Comparison of ENCODE assay signal across 8 cellular contexts in the genomic region with DNA sequence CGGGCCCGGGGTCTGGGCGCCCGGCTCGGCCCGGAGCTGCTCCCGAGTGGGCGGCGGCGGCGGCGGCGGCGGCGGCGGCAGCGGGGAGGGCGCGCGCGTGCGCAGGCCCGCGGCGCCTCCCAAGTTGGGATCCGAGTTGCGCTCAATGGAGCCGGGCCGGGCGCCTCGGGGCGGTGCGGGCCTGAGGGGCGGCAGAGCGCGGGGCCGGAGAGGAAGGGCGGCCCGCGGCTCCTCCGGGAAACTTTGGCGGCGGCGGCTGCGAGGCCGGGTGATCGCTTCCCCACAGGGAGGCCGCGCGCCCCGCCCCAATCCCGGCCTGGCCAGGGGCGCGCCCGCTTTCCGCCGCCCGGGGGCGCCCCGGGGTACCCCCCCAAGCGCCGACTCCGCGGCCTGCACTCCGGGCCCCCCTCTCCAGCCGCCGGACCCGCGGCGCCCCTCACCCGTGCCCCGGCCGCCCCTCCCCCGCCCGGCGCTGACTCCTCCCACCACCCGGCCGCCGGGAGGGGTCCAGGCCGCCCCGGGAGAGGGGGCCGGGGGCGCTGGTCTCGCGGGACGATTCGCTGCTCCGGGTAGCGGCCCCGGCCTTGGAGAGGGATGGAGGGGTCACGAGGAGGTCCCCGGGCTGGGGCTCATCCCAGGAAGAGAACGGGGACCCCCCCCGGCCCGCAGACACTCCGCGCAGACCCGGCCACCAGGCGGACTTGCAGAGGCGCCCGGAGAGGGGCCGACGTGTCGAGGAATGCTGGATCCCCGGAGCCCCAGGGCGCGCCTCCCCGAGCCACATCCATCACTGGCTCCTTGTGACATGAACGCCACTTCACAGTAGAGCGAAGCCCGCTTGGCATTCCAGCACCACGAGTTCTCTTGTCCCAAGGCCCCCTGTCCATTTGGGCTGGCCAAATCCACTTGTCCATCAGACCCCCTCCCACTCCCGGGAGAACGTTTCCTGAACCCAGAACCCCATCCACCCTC. TPM values are rescaled to one million over a fixed set of nuclear protein-coding genes. Genes with fewer than 3 reads are reported as not detected.
DNase-seq lines count a peak whose midpoint lies in the region; ATAC-seq and TF ChIP-seq lines count a peak whose summit lies in the region.

RILPL1 (minus strand) TSS at position 48 of the 972 bp plus-strand sequence. CDS start 237 bp downstream, outside the sequence.

- 0 out of 2 replicates have a peak, but pooled peaks cover 6% of the 10 kb centered on the region for H3K4me1 ChIP-seq in HEK293 (ENCODE audit: control insufficient read depth, insufficient read depth, low read length)
- peaks cover 21% of the 10 kb centered on the region for H3K4me1 ChIP-seq in OCI-LY3 (ENCODE audit: low read length)
- H3K4me1 ChIP-seq in stomach smooth muscle (ENCODE audit: control insufficient read depth, insufficient read depth, low read length) = peaks cover 24% of the 10 kb centered on the region

- DNase-seq in DMS53 (lab: John Stamatoyannopoulos, UW) = peak; percentile 78
- DNase-seq in activated T-helper 2 cell treated with anti-CD3 and anti-CD28 coated beads, Interferon-gamma antibody, Interleukin-2, Interleukin-4, amounts not matched to agents 10 μg/mL and 5 μg/mL and 100 μg/mL, durations not matched to agents 14 hours and 24 hours and 36 hours (ENCODE audit: low spot score) = peak; percentile 22
- peak; percentile 30 for DNase-seq in fibroblast of peridontal ligament (ENCODE audit: extremely low read depth)
- peak; percentile 53 for DNase-seq in naive B cell
- no peak for DNase-seq in NCI-H446 treated with DMSO at 0.1 percent for 48 hours (lab: John Stamatoyannopoulos, UW)

- ATAC-seq in naive B cell (ENCODE audit: low read depth in 2 of 2) = peak; percentile 70 to 71

- H3K27me3 ChIP-seq in OCI-LY3 (ENCODE audit: low read depth, low read length) = peaks cover 32% of the 10 kb centered on the region
- no peaks in the 10 kb centered on the region for H3K27me3 ChIP-seq in stomach smooth muscle (ENCODE audit: control insufficient read depth in 1 of 2, insufficient read depth in 2 of 2, low read length in 2 of 2)

- no peaks in the 10 kb centered on the region for H3K36me3 Mint-ChIP-seq in activated T-helper 2 cell treated with anti-CD3 and anti-CD28 coated beads, Interferon-gamma antibody, Interleukin-2, Interleukin-4, amounts not matched to agents 10 μg/mL and 5 μg/mL and 100 μg/mL, durations not matched to agents 14 hours and 24 hours and 36 hours (ENCODE audit: low read depth)
- peaks cover 0 to 2% of the 10 kb centered on the region in 2 donors for H3K36me3 Mint-ChIP-seq in naive B cell

- peak within 1 kb of the TSS; percentile 58 for H3K9ac ChIP-seq in OCI-LY3 (ENCODE audit: low read length)
- peak within 1 kb of the TSS; percentile 69 to 72 for H3K9ac ChIP-seq in stomach smooth muscle (ENCODE audit: low read length in 2 of 2)

- CTCF ChIA-PET in HEK293 (lab: Yijun Ruan, JAX) = interaction anchor here (1.8 kb wide), 2 partner anchors 47 to 50 kb away, joined by 5 to 15 read pairs; partner anchors contain the start of gene TMED2

- no peaks in the 10 kb centered on the region for H3K79me2 ChIP-seq in OCI-LY3 (ENCODE audit: low read length)

- H4K20me1 ChIP-seq in OCI-LY3 (ENCODE audit: insufficient read depth, low read length) = peaks cover 4% of the 10 kb centered on the region; the same call in 1 of the 2 replicates

- intact Hi-C loops in activated T-helper 2 cell treated with anti-CD3 and anti-CD28 coated beads, Interferon-gamma antibody, Interleukin-2, Interleukin-4, amounts not matched to agents 10 μg/mL and 5 μg/mL and 100 μg/mL, durations not matched to agents 14 hours and 24 hours and 36 hours (cut with micrococcal nuclease) = no loop called here

- peak within 1 kb of the TSS; percentile 70 for H3K4me2 ChIP-seq in OCI-LY3 (ENCODE audit: low read length)

- POLR2A ChIA-PET in HEK293 (lab: Yijun Ruan, JAX) = interaction anchor here (1.3 kb wide), 1 partner anchor 301 kb away, joined by 4 read pairs; the partner anchor contains the start of genes MPHOSPH9 and MTRFR

- H3K27ac ChIP-seq in HEK293 (ENCODE audit: extremely low read depth, low read depth, low read length) (peak within 1 kb of the TSS; percentile 87), OCI-LY3 (ENCODE audit: low read length) (no peak within 1 kb of the TSS), stomach smooth muscle (ENCODE audit: low read length) (peak within 1 kb of the TSS; percentile 70)

- H3K9me3 ChIP-seq in HEK293 (ENCODE audit: control insufficient read depth, insufficient read depth, low read depth, low read length) = no peaks in the 10 kb centered on the region
- no peaks in the 10 kb centered on the region for H3K9me3 ChIP-seq in OCI-LY3 (ENCODE audit: insufficient read depth, low read length)
- no peaks in the 10 kb centered on the region for H3K9me3 ChIP-seq in stomach smooth muscle (ENCODE audit: control insufficient read depth in 2 of 2, low read length in 2 of 2)

- H3K27me3 Mint-ChIP-seq in activated T-helper 2 cell treated with anti-CD3 and anti-CD28 coated beads, Interferon-gamma antibody, Interleukin-2, Interleukin-4, amounts not matched to agents 10 μg/mL and 5 μg/mL and 100 μg/mL, durations not matched to agents 14 hours and 24 hours and 36 hours (ENCODE audit: low read depth) = peaks cover 12% of the 10 kb centered on the region
- peaks cover 2 to 7% (median 5%) of the 10 kb centered on the region in 3 donors for H3K27me3 Mint-ChIP-seq in naive B cell

- peaks cover 11% of the 10 kb centered on the region for H3K4me1 Mint-ChIP-seq in activated T-helper 2 cell treated with anti-CD3 and anti-CD28 coated beads, Interferon-gamma antibody, Interleukin-2, Interleukin-4, amounts not matched to agents 10 μg/mL and 5 μg/mL and 100 μg/mL, durations not matched to agents 14 hours and 24 hours and 36 hours (ENCODE audit: low read depth)
- peaks cover 12 to 22% (median 16%) of the 10 kb centered on the region in 3 donors for H3K4me1 Mint-ChIP-seq in naive B cell

- peak; percentile 65; the same call in 1 of the 2 replicates for TF ChIP-seq CTCF in HEK293 (tag by site-specific recombination; IDR thresholded peaks at IDR 0.05)
- TF ChIP-seq CTCF in OCI-LY3 (IDR thresholded peaks at IDR 0.05; ENCODE audit: low read depth, low read length) = no peak

- H3K4me3 ChIP-seq in HEK293 (ENCODE audit: low read depth, low read length) (peak within 1 kb of the TSS; percentile 65), OCI-LY3 (ENCODE audit: low read length) (peak within 1 kb of the TSS; percentile 79), stomach smooth muscle (ENCODE audit: low read length in 2 of 2) (peak within 1 kb of the TSS; percentile 86 to 92)

- H3K4me3 Mint-ChIP-seq in activated T-helper 2 cell treated with anti-CD3 and anti-CD28 coated beads, Interferon-gamma antibody, Interleukin-2, Interleukin-4, amounts not matched to agents 10 μg/mL and 5 μg/mL and 100 μg/mL, durations not matched to agents 14 hours and 24 hours and 36 hours (ENCODE audit: low read depth) = peak within 1 kb of the TSS; percentile 84
- H3K4me3 Mint-ChIP-seq in naive B cell = peak within 1 kb of the TSS; percentile 79 to 92 (median 87)

- H2AFZ ChIP-seq in OCI-LY3 (ENCODE audit: low read depth, low read length) = peak within 1 kb of the TSS; percentile 69

- peaks cover 0 to 26% of the 10 kb centered on the region in 2 experiments; a peak in 2 of 3 replicates for H3K36me3 ChIP-seq in HEK293 (ENCODE audit: control insufficient read depth in 2 of 2, insufficient read depth in 1 of 2, low read length in 2 of 2)
- no peaks in the 10 kb centered on the region for H3K36me3 ChIP-seq in OCI-LY3 (replicated peaks; ENCODE audit: low read depth, low read length)
- H3K36me3 ChIP-seq in stomach smooth muscle (ENCODE audit: control insufficient read depth in 2 of 2, insufficient read depth in 2 of 2, low read length in 2 of 2) = no peaks in the 10 kb centered on the region

- H3K27ac Mint-ChIP-seq in activated T-helper 2 cell treated with anti-CD3 and anti-CD28 coated beads, Interferon-gamma antibody, Interleukin-2, Interleukin-4, amounts not matched to agents 10 μg/mL and 5 μg/mL and 100 μg/mL, durations not matched to agents 14 hours and 24 hours and 36 hours = peak within 1 kb of the TSS; percentile 64
- H3K27ac Mint-ChIP-seq in naive B cell = peak within 1 kb of the TSS in 4 of 6 donors; percentile 4 to 62 (median 55)

- no peaks in the 10 kb centered on the region for H3K9me3 Mint-ChIP-seq in activated T-helper 2 cell treated with anti-CD3 and anti-CD28 coated beads, Interferon-gamma antibody, Interleukin-2, Interleukin-4, amounts not matched to agents 10 μg/mL and 5 μg/mL and 100 μg/mL, durations not matched to agents 14 hours and 24 hours and 36 hours
- no peaks in the 10 kb centered on the region for H3K9me3 Mint-ChIP-seq in naive B cell

TF ChIP-seq in HEK293, 187 proteins besides CTCF, POLR2A, EP300 and RAD21 (continues in another document):
- TF ChIP-seq, protein P1, sequence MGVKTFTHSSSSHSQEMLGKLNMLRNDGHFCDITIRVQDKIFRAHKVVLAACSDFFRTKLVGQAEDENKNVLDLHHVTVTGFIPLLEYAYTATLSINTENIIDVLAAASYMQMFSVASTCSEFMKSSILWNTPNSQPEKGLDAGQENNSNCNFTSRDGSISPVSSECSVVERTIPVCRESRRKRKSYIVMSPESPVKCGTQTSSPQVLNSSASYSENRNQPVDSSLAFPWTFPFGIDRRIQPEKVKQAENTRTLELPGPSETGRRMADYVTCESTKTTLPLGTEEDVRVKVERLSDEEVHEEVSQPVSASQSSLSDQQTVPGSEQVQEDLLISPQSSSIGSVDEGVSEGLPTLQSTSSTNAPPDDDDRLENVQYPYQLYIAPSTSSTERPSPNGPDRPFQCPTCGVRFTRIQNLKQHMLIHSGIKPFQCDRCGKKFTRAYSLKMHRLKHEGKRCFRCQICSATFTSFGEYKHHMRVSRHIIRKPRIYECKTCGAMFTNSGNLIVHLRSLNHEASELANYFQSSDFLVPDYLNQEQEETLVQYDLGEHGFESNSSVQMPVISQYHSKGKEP (tag by site-specific recombination; IDR thresholded peaks at IDR 0.05) = no peak
- TF ChIP-seq SALL2 (tag by site-specific recombination; IDR thresholded peaks at IDR 0.05; ENCODE audit: borderline replicate concordance) (no peak), ZFP69B (tag by site-specific recombination; IDR thresholded peaks at IDR 0.05) (peak; percentile 27; the same call in 1 of the 2 replicates), ZNF768 (tag by site-specific recombination; IDR thresholded peaks at IDR 0.05) (no peak)

RNA-seq across cellular contexts. Expression of gene RILPL1, which starts in this region (rescaled TPM):
- total RNA-seq in activated T-helper 2 cell treated with anti-CD3 and anti-CD28 coated beads, Interferon-gamma antibody, Interleukin-2, Interleukin-4, amounts not matched to agents 10 μg/mL and 5 μg/mL and 100 μg/mL, durations not matched to agents 14 hours and 24 hours and 36 hours = 5.9 and 6.0 TPM in 2 replicates
- under 1 TPM in 4 of 6 donors, not detected in 2; 0.07 to 0.25 (median 0.14) TPM for polyA plus RNA-seq in naive B cell (ENCODE audit: low read depth in 6 of 6)

Comparison
In these comparisons a context has a peak if more than half of its experiments do, and no peak if none do; other contexts are left out.
1. Peak in DNase-seq and ATAC-seq in naive B cell; RNA of the gene not detected or under 1 TPM.